10 cellular contexts compared by ENCODE assay signal in genomic region chr6:1796706-1797529, GRCh38.
DNase-seq lines count a peak whose midpoint lies in the region; ATAC-seq and TF ChIP-seq lines count a peak whose summit lies in the region.
"Had no signal": no experiment of that assay in that cellular context is flagged by ENCODE, and none has a peak within 500 bp of the region (broad histone marks: within the 10 kb centered on the region; RNA-seq: fewer than 3 reads in every experiment).

No MANE protein-coding gene starts in this region.

- H3K9me3 Mint-ChIP-seq in WTC11 = no peaks in the 10 kb centered on the region
- H3K9me3 Mint-ChIP-seq in activated CD4-positive, alpha-beta T cell treated with anti-CD3 and anti-CD28 coated beads for 36 hours (ENCODE audit: low read depth) = no peaks in the 10 kb centered on the region
- H3K9me3 Mint-ChIP-seq: nephron had no signal

- H3K27ac Mint-ChIP-seq in WTC11 = no peak overlapping the region
- H3K27ac Mint-ChIP-seq in activated CD4-positive, alpha-beta T cell treated with anti-CD3 and anti-CD28 coated beads for 36 hours = no peak overlapping the region

- no peak overlapping the region for H2AFZ ChIP-seq in SU-DHL-6 (ENCODE audit: low read depth, low read length, severe bottlenecking)

- TF ChIP-seq CTCF in GM10248 (IDR thresholded peaks at IDR 0.05; ENCODE audit: control extremely low read depth, extremely low read depth, low read depth, missing control alignments) (no peak), SU-DHL-6 (IDR thresholded peaks at IDR 0.05; ENCODE audit: insufficient read depth, low read length, poor library complexity, severe bottlenecking) (no peak), WTC11 (IDR thresholded peaks at IDR 0.05) (no peak)

- no peaks in the 10 kb centered on the region for H3K9me2 ChIP-seq in SU-DHL-6 (replicated peaks; ENCODE audit: insufficient read depth, low read length)

- peaks cover 16% of the 10 kb centered on the region for H3K4me1 Mint-ChIP-seq in WTC11
- H3K4me1 Mint-ChIP-seq in activated CD4-positive, alpha-beta T cell treated with anti-CD3 and anti-CD28 coated beads for 36 hours = peaks cover 10% of the 10 kb centered on the region

- H3K27me3 Mint-ChIP-seq in WTC11 (ENCODE audit: low read depth) = no peaks in the 10 kb centered on the region
- H3K27me3 Mint-ChIP-seq in activated CD4-positive, alpha-beta T cell treated with anti-CD3 and anti-CD28 coated beads for 36 hours = no peaks in the 10 kb centered on the region

- no peak overlapping the region for H3K27ac ChIP-seq in SU-DHL-6 (ENCODE audit: low read depth, low read length)

- H3K4me3 ChIP-seq in SU-DHL-6 (ENCODE audit: insufficient read depth, low read length, poor library complexity, severe bottlenecking) = no peak overlapping the region

- no peaks in the 10 kb centered on the region for H3K79me2 ChIP-seq in SU-DHL-6 (ENCODE audit: insufficient read depth, low read length)

- no peaks in the 10 kb centered on the region for H3K36me3 Mint-ChIP-seq in WTC11
- no peaks in the 10 kb centered on the region for H3K36me3 Mint-ChIP-seq in activated CD4-positive, alpha-beta T cell treated with anti-CD3 and anti-CD28 coated beads for 36 hours (ENCODE audit: low read depth)

- H3K4me2 ChIP-seq in SU-DHL-6 (ENCODE audit: low read depth, low read length, poor library complexity, severe bottlenecking) = peak overlapping the region; percentile 3

- no peaks in the 10 kb centered on the region for H3K9me3 ChIP-seq in SU-DHL-6 (ENCODE audit: insufficient read depth, low read length)

- no peaks in the 10 kb centered on the region for H4K20me1 ChIP-seq in SU-DHL-6 (ENCODE audit: low read depth, low read length)

- no peaks in the 10 kb centered on the region for H3K27me3 ChIP-seq in SU-DHL-6 (ENCODE audit: low read length)

- no peaks in the 10 kb centered on the region for H3K36me3 ChIP-seq in SU-DHL-6 (ENCODE audit: low read length)

- no peak overlapping the region for H3K4me3 Mint-ChIP-seq in WTC11
- H3K4me3 Mint-ChIP-seq in activated CD4-positive, alpha-beta T cell treated with anti-CD3 and anti-CD28 coated beads for 36 hours = no peak overlapping the region
- H3K4me3 Mint-ChIP-seq: nephron had no signal

- H3F3A ChIP-seq in SU-DHL-6 (ENCODE audit: insufficient read depth) = 0 out of 2 replicates have a peak, but pooled peaks cover 3% of the 10 kb centered on the region

- CTCF ChIA-PET in GM10248 (lab: Yijun Ruan, JAX) = interaction anchor here (1.0 to 2.3 kb wide), 5 partner anchors 10 to 40 kb away, joined by 3 to 8 read pairs (median 4); no protein-coding TSS in a partner anchor
- CTCF ChIA-PET in WTC11 (lab: Charles Lee) = interaction anchor here (1.2 to 1.3 kb wide), 2 partner anchors 201 to 362 kb away, joined by 3 read pairs; no protein-coding TSS in a partner anchor
- CTCF ChIA-PET in activated CD4-positive, alpha-beta T cell treated with anti-CD3 and anti-CD28 coated beads for 36 hours (lab: Charles Lee) = interaction anchor here (0.6 kb wide), 1 partner anchor 76 kb away, joined by 3 read pairs; no protein-coding TSS in a partner anchor

- ATAC-seq in GM19438 (IDR thresholded peaks at IDR 0.05; ENCODE audit: low read depth, unreplicated experiment) (peak; percentile 64), HG02973 (IDR thresholded peaks at IDR 0.05; ENCODE audit: unreplicated experiment) (peak; percentile 85), WTC11 (no peak)
- ATAC-seq in activated CD4-positive, alpha-beta T cell treated with anti-CD3 and anti-CD28 coated beads for 36 hours = no peak

- POLR2A ChIA-PET in GM10248 (lab: Yijun Ruan, JAX) = no interaction called here
- POLR2A ChIA-PET in WTC11 (lab: Charles Lee) = no interaction called here
- POLR2A ChIA-PET in activated CD4-positive, alpha-beta T cell treated with anti-CD3 and anti-CD28 coated beads for 36 hours (lab: Charles Lee) = no interaction called here

- H3K9ac ChIP-seq in SU-DHL-6 (ENCODE audit: low read length) = no peak overlapping the region

- intact Hi-C loops in activated CD4-positive, alpha-beta T cell treated with anti-CD3 and anti-CD28 coated beads for 36 hours (cut with DNase I, micrococcal nuclease) = no loop called here

- DNase-seq in GM10248 (ENCODE audit: extremely low spot score) = peak; percentile 50
- DNase-seq in WTC11 (ENCODE audit: low spot score) = no peak
- no peak for DNase-seq in amniotic stem cell (lab: John Stamatoyannopoulos, UW)
- DNase-seq in activated CD4-positive, alpha-beta T cell treated with anti-CD3 and anti-CD28 coated beads for 36 hours = no peak
- no peak for DNase-seq in NK-92 (lab: John Stamatoyannopoulos, UW; ENCODE audit: unreplicated experiment)
- DNase-seq: C1 segment of cervical spinal cord had no signal

TF ChIP-seq in WTC11, 78 proteins besides CTCF, POLR2A, EP300 and RAD21:
- TF ChIP-seq NR1H2 (CRISPR knock-in tag; IDR thresholded peaks at IDR 0.05) = no peak
- TF ChIP-seq PREB (CRISPR knock-in tag; IDR thresholded peaks at IDR 0.05; ENCODE audit: borderline replicate concordance) = no peak
- TF ChIP-seq, protein P1, sequence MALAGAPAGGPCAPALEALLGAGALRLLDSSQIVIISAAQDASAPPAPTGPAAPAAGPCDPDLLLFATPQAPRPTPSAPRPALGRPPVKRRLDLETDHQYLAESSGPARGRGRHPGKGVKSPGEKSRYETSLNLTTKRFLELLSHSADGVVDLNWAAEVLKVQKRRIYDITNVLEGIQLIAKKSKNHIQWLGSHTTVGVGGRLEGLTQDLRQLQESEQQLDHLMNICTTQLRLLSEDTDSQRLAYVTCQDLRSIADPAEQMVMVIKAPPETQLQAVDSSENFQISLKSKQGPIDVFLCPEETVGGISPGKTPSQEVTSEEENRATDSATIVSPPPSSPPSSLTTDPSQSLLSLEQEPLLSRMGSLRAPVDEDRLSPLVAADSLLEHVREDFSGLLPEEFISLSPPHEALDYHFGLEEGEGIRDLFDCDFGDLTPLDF (CRISPR knock-in tag; IDR thresholded peaks at IDR 0.05) = no peak
- TF ChIP-seq OVOL2 (CRISPR knock-in tag; IDR thresholded peaks at IDR 0.05; ENCODE audit: borderline replicate concordance) = no peak

Comparison
In these comparisons a context has a peak if more than half of its experiments do, and no peak if none do; other contexts are left out.
1. ATAC-seq: peak in GM19438 (single experiment) and HG02973 (single experiment); none in WTC11 (single experiment) and activated CD4-positive, alpha-beta T cell treated with anti-CD3 and anti-CD28 coated beads for 36 hours (single experiment).